1 cellular context compared by ENCODE assay signal in genomic region chr4:122606364-122607043, GRCh38.
TF ChIP-seq lines count a peak whose summit lies in the region.

No MANE protein-coding gene starts in this region.

TF ChIP-seq in H1, 55 proteins besides CTCF, POLR2A, EP300 and RAD21:
- TF ChIP-seq MAX (IDR thresholded peaks at IDR 0.05) (no peak), BRCA1 (IDR thresholded peaks at IDR 0.05; ENCODE audit: low read depth, low read length) (no peak), KDM4A (IDR thresholded peaks at IDR 0.05; ENCODE audit: low read depth, low read length, severe bottlenecking) (no peak), SP1 (IDR thresholded peaks at IDR 0.05; ENCODE audit: low read depth, low read length) (no peak), ATF2 (IDR thresholded peaks at IDR 0.05; ENCODE audit: low read length) (no peak), SIX5 (IDR thresholded peaks at IDR 0.05; ENCODE audit: low read depth, low read length) (no peak), PHF8 (conservative IDR thresholded peaks at IDR 0.05; ENCODE audit: low read depth, low read length) (no peak)
